ENCODE assay signal across 13 cellular contexts in the genomic region with DNA sequence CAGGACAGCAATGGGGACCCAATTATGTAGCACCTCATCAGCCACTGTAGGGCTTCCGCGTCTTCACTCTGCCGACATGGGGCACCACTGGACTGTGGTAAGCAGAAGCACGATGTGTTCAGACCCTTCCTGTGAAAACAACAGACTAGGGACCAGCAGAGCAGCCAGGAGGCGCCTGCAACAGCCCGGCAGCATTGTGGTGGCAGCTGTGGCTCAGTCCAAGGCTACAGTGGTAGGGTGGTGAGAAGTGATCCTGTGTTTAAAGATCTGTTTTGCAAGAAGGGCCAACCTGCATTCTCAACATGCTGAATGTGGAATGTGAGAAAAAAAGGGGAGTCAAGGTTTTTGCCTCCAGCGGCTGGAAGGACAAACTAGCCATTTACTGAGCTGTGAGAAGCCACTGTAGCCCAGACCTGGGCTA.
A peak's percentile ranks its signal among the peaks of the same experiment; 100 is the strongest.
DNase-seq lines count a peak whose midpoint lies in the region; ATAC-seq, FAIRE-seq and TF ChIP-seq lines count a peak whose summit lies in the region.
"Had no signal": no experiment of that assay in that cellular context is flagged by ENCODE, and none has a peak within 500 bp of the region (broad histone marks: within the 10 kb centered on the region; RNA-seq: fewer than 3 reads in every experiment).

No MANE protein-coding gene starts in this region.

- ATAC-seq in WTC11 = peak; percentile 19

- H3K18ac ChIP-seq in mesenchymal stem cell (ENCODE audit: low read depth in 1 of 2, low read length in 2 of 2) = peak overlapping the region; percentile 3 to 44

- H3K4me3 ChIP-seq in mesenchymal stem cell (ENCODE audit: insufficient read depth in 1 of 2, low read depth in 1 of 2, low read length in 2 of 2) = no peak overlapping the region

- POLR2A ChIA-PET in WTC11 (lab: Charles Lee) = no interaction called here

- FAIRE-seq in D721Med (lab: Jason Lieb, UNC) = no peak

- H3K4me3 Mint-ChIP-seq in WTC11 = no peak overlapping the region
- H3K4me3 Mint-ChIP-seq: brain; CD4-positive, CD25-positive, alpha-beta regulatory T cell had no signal

- no peaks in the 10 kb centered on the region for H3K36me3 ChIP-seq in mesenchymal stem cell (ENCODE audit: control insufficient read depth in 1 of 2, insufficient read depth in 2 of 2, low read depth in 1 of 2, low read length in 2 of 2)

- H3K27me3 Mint-ChIP-seq in WTC11 (ENCODE audit: low read depth) = no peaks in the 10 kb centered on the region

- no peaks in the 10 kb centered on the region for H3K27me3 ChIP-seq in mesenchymal stem cell (ENCODE audit: control insufficient read depth in 1 of 2, insufficient read depth in 1 of 2, low read length in 2 of 2)

- no peak overlapping the region for H2BK5ac ChIP-seq in mesenchymal stem cell (ENCODE audit: low read depth, low read length, poor library complexity, severe bottlenecking)

- H3K36me3 Mint-ChIP-seq in WTC11 = no peaks in the 10 kb centered on the region
- H3K36me3 Mint-ChIP-seq: brain; CD4-positive, CD25-positive, alpha-beta regulatory T cell had no signal

- H2BK120ac ChIP-seq in mesenchymal stem cell (ENCODE audit: low read depth, low read length) = no peak overlapping the region

- H3K4ac ChIP-seq in mesenchymal stem cell (ENCODE audit: low read depth in 1 of 2, low read length in 2 of 2) = peak overlapping the region; percentile 3 to 43

- H3K79me1 ChIP-seq in mesenchymal stem cell (replicated peaks; ENCODE audit: low read length, poor library complexity, severe bottlenecking) = peaks cover 3% of the 10 kb centered on the region

- TF ChIP-seq CTCF in GM20000 (IDR thresholded peaks at IDR 0.05; ENCODE audit: extremely low read depth, missing control alignments) (peak; percentile 23), WTC11 (IDR thresholded peaks at IDR 0.05) (no peak), D721Med (IDR thresholded peaks at IDR 0.05; ENCODE audit: insufficient read depth, missing control alignments) (no peak)

- H2BK12ac ChIP-seq in mesenchymal stem cell (ENCODE audit: low read length in 2 of 2) = peak overlapping the region; percentile 56 to 64

- no peak overlapping the region for H3K14ac ChIP-seq in mesenchymal stem cell (ENCODE audit: low read length in 2 of 2)

- H3K4me1 ChIP-seq in mesenchymal stem cell (ENCODE audit: control insufficient read depth, insufficient read depth, low read depth, low read length) = peaks cover 42% of the 10 kb centered on the region

- H3K23ac ChIP-seq in mesenchymal stem cell (ENCODE audit: low read length in 2 of 2) = no peak overlapping the region

- no peak overlapping the region for H4K8ac ChIP-seq in mesenchymal stem cell (ENCODE audit: low read length)

- peak overlapping the region; percentile 53 for H3K27ac ChIP-seq in mesenchymal stem cell (ENCODE audit: low read length, poor library complexity, severe bottlenecking)

- no peaks in the 10 kb centered on the region for H3K9me3 Mint-ChIP-seq in WTC11

- no peak overlapping the region for H3K4me2 ChIP-seq in mesenchymal stem cell (ENCODE audit: low read length, poor library complexity, severe bottlenecking)

- peak; percentile 46 to 47 for DNase-seq in AML-193 (lab: John Stamatoyannopoulos, UW)
- DNase-seq in GM20000 (ENCODE audit: low spot score) = peak; percentile 49
- no peak for DNase-seq in WTC11 (ENCODE audit: low spot score)
- no peak for DNase-seq in mesenchymal stem cell
- no peak for DNase-seq in NCI-H446 treated with DMSO at 0.1 percent for 48 hours (lab: John Stamatoyannopoulos, UW)
- DNase-seq in D721Med (ENCODE audit: insufficient read length, low spot score) = no peak
- no peak for DNase-seq in SKM-1 treated with dmso at 0.1 percent for 144 hours (lab: John Stamatoyannopoulos, UW; ENCODE audit: unreplicated experiment)
- no peak for DNase-seq in SW 1271 (lab: John Stamatoyannopoulos, UW)
- DNase-seq: activated CD4-positive, alpha-beta T cell treated with anti-CD3 and anti-CD28 coated beads for 48 hours; CD4-positive, CD25-positive, alpha-beta regulatory T cell; NCI-H345; retina had no signal

- peak overlapping the region; percentile 20 for H2AK5ac ChIP-seq in mesenchymal stem cell (ENCODE audit: low read length, severe bottlenecking)

- H4K91ac ChIP-seq in mesenchymal stem cell (ENCODE audit: low read length) = peak overlapping the region; percentile 47

- peaks cover 62% of the 10 kb centered on the region for H3K4me1 Mint-ChIP-seq in WTC11

- CTCF ChIA-PET in WTC11 (lab: Charles Lee) = interaction anchor here (0.6 to 1.2 kb wide), 5 partner anchors 10 to 109 kb away, joined by 3 to 7 read pairs (median 4); no protein-coding TSS in a partner anchor

- H2AFZ ChIP-seq in mesenchymal stem cell (ENCODE audit: low read depth, low read length) = no peak overlapping the region

- no peak overlapping the region for H2BK15ac ChIP-seq in mesenchymal stem cell (ENCODE audit: low read depth, poor library complexity, severe bottlenecking)

- WGBS in mesenchymal stem cell = 80% methylated on average over 7 of the region's 7 CpGs

- H3K9ac ChIP-seq in mesenchymal stem cell (ENCODE audit: low read length) = no peak overlapping the region

- H3K9me3 ChIP-seq in mesenchymal stem cell (ENCODE audit: control insufficient read depth, low read length) = no peaks in the 10 kb centered on the region

- peak overlapping the region; percentile 61; the same call in 1 of the 2 replicates for H3K27ac Mint-ChIP-seq in WTC11
- H3K27ac Mint-ChIP-seq: CD4-positive, CD25-positive, alpha-beta regulatory T cell had no signal

TF ChIP-seq in WTC11, 78 proteins besides CTCF, POLR2A, EP300 and RAD21:
- TF ChIP-seq ZNF121 (CRISPR knock-in tag; IDR thresholded peaks at IDR 0.05) (no peak), TCF7 (CRISPR knock-in tag; IDR thresholded peaks at IDR 0.05; ENCODE audit: low read depth) (no peak), NR2C2 (CRISPR knock-in tag; IDR thresholded peaks at IDR 0.05) (no peak), FOXP1 (CRISPR knock-in tag; IDR thresholded peaks at IDR 0.05; ENCODE audit: borderline replicate concordance) (no peak), TEAD1 (CRISPR knock-in tag; IDR thresholded peaks at IDR 0.05) (no peak), CREB1 (CRISPR knock-in tag; IDR thresholded peaks at IDR 0.05) (no peak)
- TF ChIP-seq, protein P1, sequence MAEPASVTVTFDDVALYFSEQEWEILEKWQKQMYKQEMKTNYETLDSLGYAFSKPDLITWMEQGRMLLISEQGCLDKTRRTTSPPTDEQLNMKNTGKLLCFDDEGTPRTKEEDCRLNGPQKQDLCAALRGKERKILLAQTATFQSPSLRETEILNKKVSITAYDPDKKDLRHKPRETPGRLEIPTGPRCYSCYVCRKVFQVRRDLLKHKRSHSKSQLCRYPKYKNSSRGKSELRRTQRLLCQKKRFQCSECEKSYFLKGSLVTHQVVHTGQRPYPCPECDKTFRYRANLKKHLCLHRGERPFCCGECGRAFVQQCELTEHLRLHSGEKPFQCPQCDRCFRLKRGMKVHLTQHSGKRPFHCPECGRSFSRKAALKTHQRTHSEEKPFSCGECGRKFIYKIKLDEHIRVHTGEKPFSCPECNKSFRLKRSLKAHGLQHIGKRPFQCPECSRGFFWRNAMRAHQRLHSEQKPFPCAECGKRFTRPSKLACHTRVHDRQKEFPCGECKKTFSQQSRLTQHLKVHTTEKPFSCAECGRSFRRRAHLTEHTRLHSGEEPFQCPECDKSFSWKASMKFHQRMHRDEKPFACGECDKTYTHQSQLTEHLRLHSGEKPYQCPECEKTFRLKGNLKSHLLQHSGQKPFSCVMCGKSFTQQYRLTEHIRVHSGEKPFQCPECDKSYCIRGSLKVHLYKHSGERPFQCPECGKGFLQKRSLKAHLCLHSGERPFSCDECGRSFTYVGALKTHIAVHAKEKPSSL (CRISPR knock-in tag; conservative IDR thresholded peaks at IDR 0.05) = no peak
- TF ChIP-seq, protein P2, sequence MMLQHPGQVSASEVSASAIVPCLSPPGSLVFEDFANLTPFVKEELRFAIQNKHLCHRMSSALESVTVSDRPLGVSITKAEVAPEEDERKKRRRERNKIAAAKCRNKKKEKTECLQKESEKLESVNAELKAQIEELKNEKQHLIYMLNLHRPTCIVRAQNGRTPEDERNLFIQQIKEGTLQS (CRISPR knock-in tag; conservative IDR thresholded peaks at IDR 0.05) = no peak
TF ChIP-seq in WTC11: peak in this region for 0.

Comparison
In these comparisons a context has a peak if more than half of its experiments do, and no peak if none do; other contexts are left out.
1. DNase-seq: peak in AML-193 (2 of 2) and GM20000 (single experiment); none in WTC11 (single experiment), mesenchymal stem cell (single experiment), NCI-H446 treated with DMSO at 0.1 percent for 48 hours (single experiment), D721Med (single experiment), SKM-1 treated with dmso at 0.1 percent for 144 hours (single experiment) and SW 1271 (0 of 2).